Comparison of ENCODE assay signal across 10 cellular contexts in the genomic region with DNA sequence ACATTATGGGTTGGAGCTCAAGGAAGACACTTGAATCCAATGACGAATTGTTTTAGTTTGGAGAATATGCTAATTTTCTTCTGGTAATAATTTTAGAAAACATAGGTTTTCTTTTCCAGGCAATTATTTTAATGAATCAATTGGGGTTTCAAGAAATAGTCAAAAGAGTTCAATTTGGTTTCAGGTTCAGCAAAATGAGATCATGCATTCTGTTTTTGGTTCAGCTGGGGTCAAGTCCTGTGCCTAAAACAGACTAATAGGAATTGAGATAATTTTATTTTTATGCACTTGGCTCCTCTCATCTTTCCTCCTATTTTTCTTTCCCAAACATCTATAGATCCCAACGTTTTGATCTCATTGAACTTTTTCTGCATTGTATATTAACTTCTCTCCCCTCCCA.
"Had no signal": no experiment of that assay in that cellular context is flagged by ENCODE, and none has a peak within 500 bp of the region (broad histone marks: within the 10 kb centered on the region; RNA-seq: fewer than 3 reads in every experiment).

No MANE protein-coding gene starts in this region.

- H3K36me3 ChIP-seq: HAP-1 had no signal

- DNase-seq: GM23248, GOT3, H7, HFFc6, KBM-7 had no signal

- H3K27me3 Mint-ChIP-seq: IgD-negative memory B cell had no signal

- H3K4me3 Mint-ChIP-seq: HFFc6, IgD-negative memory B cell had no signal

- H3K27ac Mint-ChIP-seq: HFFc6, IgD-negative memory B cell had no signal

- ATAC-seq: HCT116, HepG2 had no signal

- H3K9ac ChIP-seq: GM23248 had no signal

- H2AFZ ChIP-seq: GM23248 had no signal

- FAIRE-seq: HepG2 had no signal

- H3K9me3 Mint-ChIP-seq: HFFc6, IgD-negative memory B cell had no signal

- H3K27ac ChIP-seq: GM23248, HL-60 had no signal

- H3K9me3 ChIP-seq: HAP-1 had no signal

- H3K4me1 ChIP-seq: HAP-1 had no signal

- H3K4me3 ChIP-seq: GM23248, HAP-1 had no signal
